Comparison of ENCODE assay signal across 27 cellular contexts in the genomic region with DNA sequence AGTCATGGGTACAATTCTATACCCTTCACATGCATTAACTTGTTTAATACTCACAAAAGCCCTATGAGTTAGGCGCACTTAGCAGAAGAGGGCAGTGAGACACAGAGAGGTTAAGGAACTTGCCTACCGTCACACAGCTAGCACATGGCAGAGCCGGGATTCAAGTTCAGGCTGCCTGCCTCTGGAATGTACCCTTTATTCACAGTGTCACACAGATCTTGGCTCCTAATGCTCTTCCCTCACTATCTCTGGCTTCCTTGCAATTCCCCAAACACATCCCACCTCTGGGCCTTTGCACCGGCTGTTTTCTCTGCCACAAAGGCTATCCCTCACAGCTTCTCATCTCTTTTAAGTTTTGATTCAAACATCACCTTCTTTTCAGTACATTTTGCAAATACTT.
"Had no signal": no experiment of that assay in that cellular context is flagged by ENCODE, and none has a peak within 500 bp of the region (broad histone marks: within the 10 kb centered on the region; RNA-seq: fewer than 3 reads in every experiment).

No MANE protein-coding gene starts in this region.

- H3K36me3 ChIP-seq: neural progenitor cell, ovary, spleen, transverse colon, upper lobe of right lung, uterus had no signal

- H3K9ac ChIP-seq: neural progenitor cell, parathyroid adenoma had no signal

- H3K27ac ChIP-seq: neural progenitor cell, ovary, parathyroid adenoma, psoas muscle, skin epidermis, spleen, suprapubic skin, testis, tibial artery, transverse colon, upper lobe of right lung, uterus had no signal

- H3K9me3 ChIP-seq: ovary, psoas muscle, spleen, suprapubic skin, testis, tibial artery, transverse colon, upper lobe of right lung, uterus had no signal

- DNase-seq: natural killer cell; occipital lobe; ovary; posterior cingulate gyrus; psoas muscle; spleen; stimulated activated CD4-positive, alpha-beta T cell treated with anti-CD3 and anti-CD28 coated beads, Interleukin-12 subunit alpha, Interleukin-12 subunit beta, amount 100 ng/mL, for 4 hours; stimulated activated CD4-positive, alpha-beta T cell treated with anti-CD3 and anti-CD28 coated beads, Interleukin-1b, Interleukin-23, amount 100 ng/mL, for 48 hours; stimulated activated CD4-positive, alpha-beta T cell treated with anti-CD3 and anti-CD28 coated beads, Interleukin-4, amount 100 ng/mL, for 1 hour; stimulated activated CD4-positive, alpha-beta T cell treated with anti-CD3 and anti-CD28 coated beads, Interleukin-4, amount 100 ng/mL, for 4 hours; stimulated activated CD8-positive, alpha-beta memory T cell treated with anti-CD3 and anti-CD28 coated beads, Interleukin-4, amount 100 ng/mL, for 48 hours; stimulated activated naive CD4-positive, alpha-beta T cell; stimulated activated naive CD8-positive, alpha-beta T cell treated with anti-CD3 and anti-CD28 coated beads, Interleukin-15, amount 100 ng/mL, for 72 hours; stimulated activated naive CD8-positive, alpha-beta T cell treated with anti-CD3 and anti-CD28 coated beads, Interleukin-15, Interleukin-2, amounts not matched to agents 100 U/mL and 50 U/mL, for 24 hours; testis; tibial artery; transverse colon; upper lobe of right lung; uterus had no signal

- H2AFZ ChIP-seq: neural progenitor cell, parathyroid adenoma had no signal

- H3K27me3 ChIP-seq: neural progenitor cell, ovary, suprapubic skin, testis, tibial artery, transverse colon, upper lobe of right lung, uterus had no signal

- H3K4me2 ChIP-seq: neural progenitor cell, smooth muscle cell had no signal

- H3K4me1 ChIP-seq: neural progenitor cell, parathyroid adenoma, spleen, suprapubic skin, upper lobe of right lung, uterus had no signal

- ATAC-seq: natural killer cell; psoas muscle; right cardiac atrium; sciatic nerve; stimulated activated memory B cell treated with anti-CD40 and anti-IgM and Interleukin-4, amounts not matched to agents 10 μg/mL and 1 μg/mL and 100 μg/mL, for 72 hours; stimulated activated naive CD8-positive, alpha-beta T cell treated with anti-CD3 and anti-CD28 coated beads, Interleukin-15, amount 100 ng/mL, for 72 hours; stimulated activated naive CD8-positive, alpha-beta T cell treated with anti-CD3 and anti-CD28 coated beads, Interleukin-15, Interleukin-2, amounts not matched to agents 100 U/mL and 50 U/mL, for 24 hours; upper lobe of right lung had no signal

- H3K79me2 ChIP-seq: parathyroid adenoma had no signal

- H3K4me3 ChIP-seq: neural progenitor cell, ovary, psoas muscle, skin epidermis, smooth muscle cell, spleen, suprapubic skin, testis, tibial artery, transverse colon, upper lobe of right lung, uterus had no signal
